19 cellular contexts compared by ENCODE assay signal in genomic region chr5:177605667-177606066, GRCh38. TPM values are rescaled to one million over a fixed set of nuclear protein-coding genes. Genes with fewer than 3 reads are reported as not detected.
DNase-seq lines count a peak whose midpoint lies in the region; ATAC-seq lines count a peak whose summit lies in the region.
"Had no signal": no experiment of that assay in that cellular context is flagged by ENCODE, and none has a peak within 500 bp of the region (broad histone marks: within the 10 kb centered on the region; RNA-seq: fewer than 3 reads in every experiment).

No MANE protein-coding gene starts in this region.

- H3K36me3 Mint-ChIP-seq in activated naive CD4-positive, alpha-beta T cell treated with anti-CD3 and anti-CD28 coated beads, Interleukin-2, amount 10 ng/mL, durations not matched to agents 7 days and 5 days: no peaks in the 10 kb centered on the region
- H3K36me3 Mint-ChIP-seq in stimulated activated memory B cell treated with anti-CD40 and anti-IgM and Interleukin-4, amounts not matched to agents 10 μg/mL and 1 μg/mL and 100 μg/mL, for 72 hours: peaks cover 20% of the 10 kb centered on the region

- CTCF ChIA-PET in activated naive CD4-positive, alpha-beta T cell treated with anti-CD3 and anti-CD28 coated beads, Interleukin-2, amount 10 ng/mL, durations not matched to agents 7 days and 5 days (lab: Charles Lee): interaction anchor here (1.2 kb wide), 1 partner anchor 13 kb away, joined by 3 read pairs; no protein-coding TSS in a partner anchor

- no peak overlapping the region for H3K4me3 ChIP-seq in Karpas-422 (ENCODE audit: low read length)
- H3K4me3 ChIP-seq: GM12878 had no signal

- no peaks in the 10 kb centered on the region for H3K27me3 ChIP-seq in Karpas-422 (ENCODE audit: low read length)

- H3K4me2 ChIP-seq in Karpas-422 (ENCODE audit: low read depth, low read length, poor library complexity, severe bottlenecking): no peak overlapping the region

- H3K9me3 Mint-ChIP-seq in activated naive CD4-positive, alpha-beta T cell treated with anti-CD3 and anti-CD28 coated beads, Interleukin-2, amount 10 ng/mL, durations not matched to agents 7 days and 5 days: no peaks in the 10 kb centered on the region
- no peaks in the 10 kb centered on the region for H3K9me3 Mint-ChIP-seq in stimulated activated memory B cell treated with anti-CD40 and anti-IgM and Interleukin-4, amounts not matched to agents 10 μg/mL and 1 μg/mL and 100 μg/mL, for 72 hours

- no peak overlapping the region for H3K9ac ChIP-seq in Karpas-422 (ENCODE audit: low read length)

- peaks cover 20% of the 10 kb centered on the region for H3K79me2 ChIP-seq in Karpas-422 (ENCODE audit: low read length)

- peaks cover 9% of the 10 kb centered on the region for H3K4me1 ChIP-seq in Karpas-422 (ENCODE audit: low read length)

- no peaks in the 10 kb centered on the region for H3K27me3 Mint-ChIP-seq in activated naive CD4-positive, alpha-beta T cell treated with anti-CD3 and anti-CD28 coated beads, Interleukin-2, amount 10 ng/mL, durations not matched to agents 7 days and 5 days
- H3K27me3 Mint-ChIP-seq in stimulated activated memory B cell treated with anti-CD40 and anti-IgM and Interleukin-4, amounts not matched to agents 10 μg/mL and 1 μg/mL and 100 μg/mL, for 72 hours: no peaks in the 10 kb centered on the region

- peaks cover 17% of the 10 kb centered on the region for H3K4me1 Mint-ChIP-seq in activated naive CD4-positive, alpha-beta T cell treated with anti-CD3 and anti-CD28 coated beads, Interleukin-2, amount 10 ng/mL, durations not matched to agents 7 days and 5 days
- H3K4me1 Mint-ChIP-seq in stimulated activated memory B cell treated with anti-CD40 and anti-IgM and Interleukin-4, amounts not matched to agents 10 μg/mL and 1 μg/mL and 100 μg/mL, for 72 hours: peaks cover 47% of the 10 kb centered on the region

- no peak overlapping the region for H3K27ac ChIP-seq in Karpas-422 (ENCODE audit: low read length)
- H3K27ac ChIP-seq: C4-2B had no signal

- H3K9me3 ChIP-seq in Karpas-422 (ENCODE audit: low read length): no peaks in the 10 kb centered on the region

- ATAC-seq in left lobe of liver (no peak), HG02938 (IDR thresholded peaks at IDR 0.05; ENCODE audit: unreplicated experiment) (no peak)
- no peak for ATAC-seq in stimulated activated memory B cell treated with anti-CD40 and anti-IgM and Interleukin-4, amounts not matched to agents 10 μg/mL and 1 μg/mL and 100 μg/mL, for 72 hours
- ATAC-seq: GM12878 had no signal

- no peaks in the 10 kb centered on the region; the same call in 1 of the 2 replicates for H3K36me3 ChIP-seq in Karpas-422 (ENCODE audit: insufficient read depth, low read length)

- H3K4me3 Mint-ChIP-seq in activated naive CD4-positive, alpha-beta T cell treated with anti-CD3 and anti-CD28 coated beads, Interleukin-2, amount 10 ng/mL, durations not matched to agents 7 days and 5 days: no peak overlapping the region
- no peak overlapping the region for H3K4me3 Mint-ChIP-seq in stimulated activated memory B cell treated with anti-CD40 and anti-IgM and Interleukin-4, amounts not matched to agents 10 μg/mL and 1 μg/mL and 100 μg/mL, for 72 hours

- 0 out of 2 replicates have a peak, but pooled peaks cover 6% of the 10 kb centered on the region for H4K20me1 ChIP-seq in Karpas-422 (ENCODE audit: insufficient read depth, low read depth, low read length)

- peak overlapping the region; percentile 50 for H3K27ac Mint-ChIP-seq in activated naive CD4-positive, alpha-beta T cell treated with anti-CD3 and anti-CD28 coated beads, Interleukin-2, amount 10 ng/mL, durations not matched to agents 7 days and 5 days
- peak overlapping the region; percentile 20 for H3K27ac Mint-ChIP-seq in stimulated activated memory B cell treated with anti-CD40 and anti-IgM and Interleukin-4, amounts not matched to agents 10 μg/mL and 1 μg/mL and 100 μg/mL, for 72 hours

- no peak for DNase-seq in activated naive CD4-positive, alpha-beta T cell treated with anti-CD3 and anti-CD28 coated beads, Interleukin-2, amount 10 ng/mL, durations not matched to agents 7 days and 5 days
- DNase-seq in activated naive CD4-positive, alpha-beta T cell (lab: John Stamatoyannopoulos, UW): no peak
- DNase-seq in Karpas-422 (peak; percentile 21), left lobe of liver (ENCODE audit: low spot score) (peak; percentile 36), retina (no peak), H4 (ENCODE audit: low spot score) (no peak)
- DNase-seq: DND-41, HCEC 1CT, MV-4-11, NCI-H1417, NCI-H2029, NCI-H2171, NCI-H446, NCI-H748 treated with DMSO at 0.1 percent for 48 hours, RPMI8226 had no signal

- H3K9me2 ChIP-seq in Karpas-422 (replicated peaks; ENCODE audit: insufficient read depth, low read length): no peaks in the 10 kb centered on the region

- H2AFZ ChIP-seq in Karpas-422 (ENCODE audit: low read length): no peak overlapping the region

RNA-seq across cellular contexts. Expression of gene B4GALT7, which starts 5.7 kb away (rescaled TPM):
- 24.8 and 42.2 TPM in 2 replicates for total RNA-seq in Karpas-422 (2014; rRNA removed; shearing (Covaris generic); ENCODE audit: low replicate concordance)
- total RNA-seq in left lobe of liver: 13.5 TPM
- 35.6 and 40.4 TPM in 2 replicates for total RNA-seq in H4 (2014; rRNA removed; shearing (Covaris generic))

RNA-seq across cellular contexts. Expression of gene TMED9, which starts 13.7 kb away (rescaled TPM):
- 33.2 and 69.3 TPM in 2 replicates for total RNA-seq in Karpas-422 (2014; rRNA removed; shearing (Covaris generic); ENCODE audit: low replicate concordance)
- 135 TPM for total RNA-seq in left lobe of liver
- total RNA-seq in H4 (2014; rRNA removed; shearing (Covaris generic)): 151 and 191 TPM in 2 replicates

RNA-seq across cellular contexts. Expression of gene FAM193B, which starts 51.3 kb away (rescaled TPM):
- total RNA-seq in Karpas-422 (2014; rRNA removed; shearing (Covaris generic); ENCODE audit: low replicate concordance): 48.3 and 59.6 TPM in 2 replicates
- 69.0 TPM for total RNA-seq in left lobe of liver
- total RNA-seq in H4 (2014; rRNA removed; shearing (Covaris generic)): 7.5 and 14.5 TPM in 2 replicates

Comparison
In these comparisons a context has a peak if more than half of its experiments do, and no peak if none do; other contexts are left out.
1. DNase-seq: peak in Karpas-422 (single experiment) and left lobe of liver (single experiment); none in activated naive CD4-positive, alpha-beta T cell treated with anti-CD3 and anti-CD28 coated beads, Interleukin-2, amount 10 ng/mL, durations not matched to agents 7 days and 5 days (single experiment), activated naive CD4-positive, alpha-beta T cell (0 of 4), retina (single experiment) and H4 (single experiment).